In genomic region chr11:58286249-58286648, GRCh38 we compare ENCODE assay signal across 8 cellular contexts. TPM values are rescaled to one million over a fixed set of nuclear protein-coding genes. Genes with fewer than 3 reads are reported as not detected.
DNase-seq lines count a peak whose midpoint lies in the region; ATAC-seq and TF ChIP-seq lines count a peak whose summit lies in the region.

No MANE protein-coding gene starts in this region.

- H3K9me3 ChIP-seq in IMR-90 (ENCODE audit: control insufficient read depth, insufficient read depth, low read length) (peaks cover 12% of the 10 kb centered on the region), ovary (no peaks in the 10 kb centered on the region), tibial nerve (peaks cover 0 to 28% (median 0%) of the 10 kb centered on the region in 4 donors)

- no peaks in the 10 kb centered on the region for H3K27me3 ChIP-seq in IMR-90 (ENCODE audit: control insufficient read depth, insufficient read depth, low read length)
- H3K27me3 ChIP-seq in ovary = no peaks in the 10 kb centered on the region
- no peaks in the 10 kb centered on the region for H3K27me3 ChIP-seq in tibial nerve

- H2BK20ac ChIP-seq in IMR-90 (ENCODE audit: low read depth, low read length) = peak overlapping the region; percentile 96

- H3K9me1 ChIP-seq in IMR-90 (ENCODE audit: insufficient read depth, low read length) = peaks cover 3% of the 10 kb centered on the region

- H3K27ac ChIP-seq in IMR-90 (ENCODE audit: insufficient read depth, low read length) (no peak overlapping the region), ovary (no peak overlapping the region), tibial nerve (no peak overlapping the region)

- H3K4me1 ChIP-seq in IMR-90 (ENCODE audit: control insufficient read depth, insufficient read depth, low read length) (peaks cover 10% of the 10 kb centered on the region; the same call in 1 of the 2 replicates), ovary (ENCODE audit: insufficient read depth) (no peaks in the 10 kb centered on the region), tibial nerve (no peaks in the 10 kb centered on the region)

- H3K36me3 Mint-ChIP-seq in activated CD8-positive, alpha-beta T cell treated with anti-CD3 and anti-CD28 coated beads, Interleukin-2, amount 10 ng/mL, durations not matched to agents 7 days and 5 days (ENCODE audit: low read depth) = no peaks in the 10 kb centered on the region

- POLR2A ChIA-PET in IMR-90 (lab: Charles Lee; ENCODE audit: unreplicated experiment) = interaction anchor here (0.6 to 0.9 kb wide), 3 partner anchors 247 to 487 kb away, joined by 3 read pairs; no protein-coding TSS in a partner anchor
- POLR2A ChIA-PET in activated CD8-positive, alpha-beta T cell treated with anti-CD3 and anti-CD28 coated beads, Interleukin-2, amount 10 ng/mL, durations not matched to agents 7 days and 5 days (lab: Charles Lee) = no interaction called here

- H3K9ac ChIP-seq in IMR-90 (ENCODE audit: low read depth, low read length) = no peak overlapping the region

- peak overlapping the region; percentile 66 for H2AFZ ChIP-seq in IMR-90 (replicated peaks; ENCODE audit: low read length, poor library complexity)

- no peaks in the 10 kb centered on the region for H3K27me3 Mint-ChIP-seq in activated CD8-positive, alpha-beta T cell treated with anti-CD3 and anti-CD28 coated beads, Interleukin-2, amount 10 ng/mL, durations not matched to agents 7 days and 5 days (ENCODE audit: low read depth)

- BruUV-seq in IMR-90 (replicated peaks; lab: Mats Ljungman, UMichigan) = no TSS peak

- no peak overlapping the region for H3K4me3 ChIP-seq in IMR-90 (ENCODE audit: insufficient read depth, low read depth, low read length)
- no peak overlapping the region for H3K4me3 ChIP-seq in ovary
- no peak overlapping the region for H3K4me3 ChIP-seq in tibial nerve

- H4K8ac ChIP-seq in IMR-90 (ENCODE audit: low read depth in 2 of 2, low read length in 2 of 2) = peak overlapping the region in 1 of 2 experiments; percentile 62; a peak in 3 of 4 replicates

- no CpG with 5 or more reads among the region's 1 CpG for WGBS in IMR-90 (ENCODE audit: extremely low coverage in 2 of 2, insufficient read length in 1 of 2), 2 experiments
- WGBS in ovary, 3 donors = 3 to 17% (median 11%) methylated on average over 1 of the region's 1 CpG
- WGBS in tibial nerve, 2 donors = 7 to 9% methylated on average over 1 of the region's 1 CpG

- CTCF ChIA-PET in IMR-90 (lab: Yijun Ruan, JAX) = interaction anchor here (0.5 to 1.4 kb wide), 15 partner anchors 9 to 559 kb away, joined by 3 to 5 read pairs (median 3); no protein-coding TSS in a partner anchor
- CTCF ChIA-PET in activated CD8-positive, alpha-beta T cell treated with anti-CD3 and anti-CD28 coated beads, Interleukin-2, amount 10 ng/mL, durations not matched to agents 7 days and 5 days (lab: Charles Lee) = interaction anchor here (1.0 kb wide), 2 partner anchors 10 to 486 kb away, joined by 3 to 6 read pairs; no protein-coding TSS in a partner anchor

- TF ChIP-seq CTCF in GM20000 (IDR thresholded peaks at IDR 0.05; ENCODE audit: extremely low read depth, missing control alignments) (peak; percentile 55), IMR-90 (conservative IDR thresholded peaks at IDR 0.05; ENCODE audit: low read depth, low read length) (peak; percentile 75), ovary (IDR thresholded peaks at IDR 0.05) (no peak), tibial nerve (IDR thresholded peaks at IDR 0.05) (peak in 2 of 5 experiments; percentile 17 to 31)

- peak overlapping the region; percentile 78 for H2BK5ac ChIP-seq in IMR-90 (ENCODE audit: low read depth, low read length, poor library complexity, severe bottlenecking)

- no peak overlapping the region for H2BK15ac ChIP-seq in IMR-90 (ENCODE audit: low read depth, low read length)

- H3K4me3 Mint-ChIP-seq in activated CD8-positive, alpha-beta T cell treated with anti-CD3 and anti-CD28 coated beads, Interleukin-2, amount 10 ng/mL, durations not matched to agents 7 days and 5 days = no peak overlapping the region

- intact Hi-C loops in IMR-90 (cut with micrococcal nuclease) (loop anchor here (2.0 to 10.0 kb wide), 5 partner anchors 227 to 541 kb away; partner anchors contain the start of gene SELENOH), ovary (cut with DNase I) (loop anchor here in 1 of 4 donors (10.0 kb wide), 1 partner anchor 449 kb away; the partner anchor contains the start of gene GLYAT)

- no peaks in the 10 kb centered on the region for H3K36me3 ChIP-seq in IMR-90 (ENCODE audit: control insufficient read depth, insufficient read depth, low read length)
- no peaks in the 10 kb centered on the region for H3K36me3 ChIP-seq in ovary
- no peaks in the 10 kb centered on the region for H3K36me3 ChIP-seq in tibial nerve

- peak overlapping the region; percentile 83; the same call in 1 of the 2 replicates for H2BK120ac ChIP-seq in IMR-90 (ENCODE audit: low read depth, low read length)

- peak overlapping the region; percentile 23; the same call in 1 of the 2 replicates for H2AK5ac ChIP-seq in IMR-90 (ENCODE audit: low read depth, low read length)

- ATAC-seq in IMR-90 (ENCODE audit: low read depth) = peak; percentile 98
- ATAC-seq in activated CD8-positive, alpha-beta T cell treated with anti-CD3 and anti-CD28 coated beads, Interleukin-2, amount 10 ng/mL, durations not matched to agents 7 days and 5 days = peak; percentile 70

- H3K14ac ChIP-seq in IMR-90 (replicated peaks; ENCODE audit: low read depth, low read length) = no peak overlapping the region

- H3K27ac Mint-ChIP-seq in activated CD8-positive, alpha-beta T cell treated with anti-CD3 and anti-CD28 coated beads, Interleukin-2, amount 10 ng/mL, durations not matched to agents 7 days and 5 days = no peak overlapping the region

- H4K5ac ChIP-seq in IMR-90 (ENCODE audit: low read depth, low read length) = peak overlapping the region; percentile 80; the same call in 1 of the 2 replicates

- H3K4me1 Mint-ChIP-seq in activated CD8-positive, alpha-beta T cell treated with anti-CD3 and anti-CD28 coated beads, Interleukin-2, amount 10 ng/mL, durations not matched to agents 7 days and 5 days (ENCODE audit: low read depth) = no peaks in the 10 kb centered on the region

- TF ChIP-seq EP300 in ovary (IDR thresholded peaks at IDR 0.05) = no peak
- TF ChIP-seq EP300 in tibial nerve (IDR thresholded peaks at IDR 0.05) = no peak

- H3K79me1 ChIP-seq in IMR-90 (ENCODE audit: low read depth in 1 of 2, low read length in 2 of 2) = no peaks in the 10 kb centered on the region

- peak overlapping the region; percentile 60; the same call in 1 of the 2 replicates for H4K91ac ChIP-seq in IMR-90 (ENCODE audit: insufficient read depth, low read depth, low read length)

- peak overlapping the region; percentile 65; the same call in 1 of the 2 replicates for H3K4ac ChIP-seq in IMR-90 (ENCODE audit: low read depth, low read length)

- DNase-seq in GM03348 (ENCODE audit: low spot score) (peak; percentile 57), GM20000 (ENCODE audit: low spot score) (peak; percentile 17), IMR-90 (peak; percentile 60), kidney tubule cell (ENCODE audit: low spot score) (peak; percentile 58), ovary (no peak), tibial nerve (ENCODE audit: low spot score in 2 of 2) (no peak), COLO668 (lab: John Stamatoyannopoulos, UW; ENCODE audit: unreplicated experiment) (no peak)
- DNase-seq in activated CD8-positive, alpha-beta T cell treated with anti-CD3 and anti-CD28 coated beads, Interleukin-2, amount 10 ng/mL, durations not matched to agents 7 days and 5 days = no peak

- peak overlapping the region; percentile 71; the same call in 1 of the 2 replicates for H3K4me2 ChIP-seq in IMR-90 (ENCODE audit: low read depth, low read length)

- H3K18ac ChIP-seq in IMR-90 (ENCODE audit: low read depth, low read length) = peak overlapping the region; percentile 75; the same call in 1 of the 2 replicates

- no peak overlapping the region for H2AK9ac ChIP-seq in IMR-90 (replicated peaks; ENCODE audit: low read depth, low read length, poor library complexity)

- H3K23ac ChIP-seq in IMR-90 (ENCODE audit: low read depth, low read length) = no peak overlapping the region

- no peaks in the 10 kb centered on the region for H4K20me1 ChIP-seq in IMR-90 (ENCODE audit: insufficient read depth, low read length)

- TF ChIP-seq POLR2A in IMR-90 (IDR thresholded peaks at IDR 0.05; ENCODE audit: low read depth, low read length) (no peak), ovary (IDR thresholded peaks at IDR 0.05) (no peak), tibial nerve (IDR thresholded peaks at IDR 0.05) (no peak)

- dilution Hi-C loops in IMR-90 (cut with HindIII; ENCODE audit: low sequenced_read_pairs, unreplicated experiment) = no loop called here

- TF ChIP-seq RAD21 in IMR-90 (IDR thresholded peaks at IDR 0.05; ENCODE audit: low read length) = peak; percentile 76

- no peaks in the 10 kb centered on the region for H3K9me3 Mint-ChIP-seq in activated CD8-positive, alpha-beta T cell treated with anti-CD3 and anti-CD28 coated beads, Interleukin-2, amount 10 ng/mL, durations not matched to agents 7 days and 5 days (ENCODE audit: insufficient read depth)

- H3K56ac ChIP-seq in IMR-90 (ENCODE audit: extremely low read depth, insufficient read depth, low read length) = no peak overlapping the region

- in situ Hi-C loops in IMR-90 (cut with MboI; ENCODE audit: low sequenced_read_pairs) = no loop called here

TF ChIP-seq in IMR-90, 13 proteins besides CTCF, POLR2A, EP300 and RAD21:
- no peak for TF ChIP-seq NFE2L2 (IDR thresholded peaks at IDR 0.05; ENCODE audit: low read depth, low read length)
- peak; percentile 61 for TF ChIP-seq SMC3 (IDR thresholded peaks at IDR 0.05; ENCODE audit: low read depth, low read length)

RNA-seq across cellular contexts. Expression of gene OR10W1, which starts 18.2 kb away (rescaled TPM):
- total RNA-seq in IMR-90 (2012; rRNA removed) (not detected in 2 replicates), ovary (not detected), tibial nerve (not detected)
- polyA plus RNA-seq in IMR-90 (2012; rRNA removed) (not detected in 2 replicates), ovary (not detected)
- polyA plus RNA-seq in IMR-90 (2012; cell fraction: cytosol; rRNA removed) = not detected in 2 replicates
- polyA plus RNA-seq in IMR-90 (2012; cell fraction: nucleus; rRNA removed; ENCODE audit: low replicate concordance) = 0.05 TPM in 1 of 2 replicates, not detected in the other
- total RNA-seq in activated CD8-positive, alpha-beta T cell treated with anti-CD3 and anti-CD28 coated beads, Interleukin-2, amount 10 ng/mL, durations not matched to agents 7 days and 5 days = not detected

RNA-seq across cellular contexts. Expression of gene OR10Q1, which starts 57.5 kb away (rescaled TPM):
- not detected in 2 replicates for total RNA-seq in IMR-90 (2012; rRNA removed)
- polyA plus RNA-seq in IMR-90 (2012; rRNA removed) = 0.07 TPM in 1 of 2 replicates, not detected in the other
- 0.20 TPM in 1 of 2 replicates, not detected in the other for polyA plus RNA-seq in IMR-90 (2012; cell fraction: cytosol; rRNA removed)
- 1.8 and 1.9 TPM in 2 replicates for polyA plus RNA-seq in IMR-90 (2012; cell fraction: nucleus; rRNA removed; ENCODE audit: low replicate concordance)
- total RNA-seq in activated CD8-positive, alpha-beta T cell treated with anti-CD3 and anti-CD28 coated beads, Interleukin-2, amount 10 ng/mL, durations not matched to agents 7 days and 5 days = not detected
- not detected for total RNA-seq in ovary
- not detected for polyA plus RNA-seq in ovary
- not detected for total RNA-seq in tibial nerve

Comparison
In these comparisons a context has a peak if more than half of its experiments do, and no peak if none do; other contexts are left out.
1. DNase-seq: peak in GM03348 (single experiment), GM20000 (single experiment), IMR-90 (single experiment) and kidney tubule cell (single experiment); none in activated CD8-positive, alpha-beta T cell treated with anti-CD3 and anti-CD28 coated beads, Interleukin-2, amount 10 ng/mL, durations not matched to agents 7 days and 5 days (single experiment), ovary (0 of 5), tibial nerve (0 of 2) and COLO668 (single experiment).
2. CTCF ChIP-seq: peak in GM20000 (single experiment) and IMR-90 (single experiment); none in ovary (0 of 3).